Comparison of ENCODE assay signal across 16 cellular contexts in genomic region chr1:235739631-235740030, GRCh38.
DNase-seq lines count a peak whose midpoint lies in the region; ATAC-seq, FAIRE-seq and TF ChIP-seq lines count a peak whose summit lies in the region.
"Had no signal": no experiment of that assay in that cellular context is flagged by ENCODE, and none has a peak within 500 bp of the region (broad histone marks: within the 10 kb centered on the region; RNA-seq: fewer than 3 reads in every experiment).

No MANE protein-coding gene starts in this region.

- H3K4me3 Mint-ChIP-seq in MCF 10A (ENCODE audit: unreplicated experiment) = no peak overlapping the region
- H3K4me3 Mint-ChIP-seq: CD8-positive, alpha-beta T cell had no signal

- intact Hi-C loops in MCF 10A (cut with micrococcal nuclease) = no loop called here
- intact Hi-C loops in mammary epithelial cell (cut with micrococcal nuclease) = no loop called here
- intact Hi-C loops in endothelial cell of umbilical vein (cut with micrococcal nuclease) = loop anchor here (5.0 to 10.0 kb wide), 2 partner anchors 87 to 785 kb away; no protein-coding TSS in a partner anchor
- intact Hi-C loops in psoas muscle (cut with DNase I) = loop anchor here in 1 of 2 donors (2.0 kb wide), 1 partner anchor 59 kb away; no protein-coding TSS in a partner anchor

- no peaks in the 10 kb centered on the region for H3K9me1 ChIP-seq in endothelial cell of umbilical vein (replicated peaks; ENCODE audit: control insufficient read depth, extremely low read depth, insufficient read depth, low read length)

- BruUV-seq in MCF 10A (replicated peaks; lab: Mats Ljungman, UMichigan) = no TSS peak
- no TSS peak for BruUV-seq in mammary epithelial cell (replicated peaks; lab: Mats Ljungman, UMichigan)
- BruUV-seq in endothelial cell of umbilical vein (replicated peaks; lab: Mats Ljungman, UMichigan) = no TSS peak

- CTCF ChIA-PET in MCF 10A (lab: Yijun Ruan, JAX) (interaction anchor here (0.6 to 1.5 kb wide), 7 partner anchors 9 to 232 kb away, joined by 3 to 10 read pairs (median 5); no protein-coding TSS in a partner anchor), mammary epithelial cell (lab: Charles Lee; ENCODE audit: low non-redundant PET) (no interaction called here), endothelial cell of umbilical vein (lab: Charles Lee) (interaction anchor here (0.9 kb wide), 1 partner anchor 38 kb away, joined by 3 read pairs; no protein-coding TSS in a partner anchor)

- in situ Hi-C loops in mammary epithelial cell (cut with MboI; ENCODE audit: low sequenced_read_pairs in 2 of 2) = loop anchor here in 1 of 2 donors (25.0 kb wide), 1 partner anchor 227 kb away; the partner anchor contains the start of gene B3GALNT2

- H3K9me3 ChIP-seq in mammary epithelial cell (replicated peaks; ENCODE audit: insufficient read depth, low read length) (no peaks in the 10 kb centered on the region), endothelial cell of umbilical vein (replicated peaks; ENCODE audit: control insufficient read depth, insufficient read depth, low read length) (no peaks in the 10 kb centered on the region), psoas muscle (no peaks in the 10 kb centered on the region)

- no peak for TF ChIP-seq CTCF in MCF 10A (IDR thresholded peaks at IDR 0.05; ENCODE audit: unreplicated experiment)
- TF ChIP-seq CTCF in mammary epithelial cell (conservative IDR thresholded peaks at IDR 0.05 in 1 of 2, IDR thresholded peaks at IDR 0.05 in 1 of 2; ENCODE audit: extremely low read depth in 1 of 2, insufficient read depth in 1 of 2, low read depth in 1 of 2, low read length in 2 of 2) = no peak
- TF ChIP-seq CTCF in endothelial cell of umbilical vein (IDR thresholded peaks at IDR 0.05; ENCODE audit: extremely low read depth in 1 of 2, insufficient read depth in 1 of 2, low read depth in 1 of 2, low read length in 2 of 2) = no peak
- no peak for TF ChIP-seq CTCF in psoas muscle (IDR thresholded peaks at IDR 0.05)

- no peak overlapping the region for H3K4me2 ChIP-seq in mammary epithelial cell (ENCODE audit: insufficient read depth, low read depth, low read length)
- peak overlapping the region; percentile 8 for H3K4me2 ChIP-seq in endothelial cell of umbilical vein (ENCODE audit: insufficient read depth, low read length)

- FAIRE-seq in endothelial cell of umbilical vein (lab: Jason Lieb, UNC) = no peak
- FAIRE-seq: H1 had no signal

- peaks cover 8% of the 10 kb centered on the region for H3K4me1 ChIP-seq in mammary epithelial cell (ENCODE audit: insufficient read depth, low read length)
- H3K4me1 ChIP-seq in endothelial cell of umbilical vein (ENCODE audit: control insufficient read depth, extremely low read depth, insufficient read depth, low read length) = peaks cover 14% of the 10 kb centered on the region
- no peaks in the 10 kb centered on the region for H3K4me1 ChIP-seq in psoas muscle

- H3K27ac ChIP-seq in mammary epithelial cell (ENCODE audit: insufficient read depth, low read depth, low read length) (no peak overlapping the region), endothelial cell of umbilical vein (ENCODE audit: insufficient read depth, low read depth, low read length) (no peak overlapping the region), psoas muscle (no peak overlapping the region)
- H3K27ac ChIP-seq: 22Rv1 had no signal

- H3K9ac ChIP-seq in mammary epithelial cell (ENCODE audit: insufficient read depth, low read length) = no peak overlapping the region
- H3K9ac ChIP-seq in endothelial cell of umbilical vein (replicated peaks; ENCODE audit: extremely low read depth, insufficient read depth, low read length) = no peak overlapping the region

- H2AFZ ChIP-seq in mammary epithelial cell (ENCODE audit: low read depth, low read length) (no peak overlapping the region), endothelial cell of umbilical vein (ENCODE audit: low read depth, low read length) (no peak overlapping the region)

- H3K27ac Mint-ChIP-seq in MCF 10A (ENCODE audit: low read depth, unreplicated experiment) = no peak overlapping the region
- H3K27ac Mint-ChIP-seq: CD8-positive, alpha-beta T cell had no signal

- dilution Hi-C loops in mammary epithelial cell (cut with HindIII; ENCODE audit: low sequenced_read_pairs) (no loop called here), endothelial cell of umbilical vein (cut with MboI; ENCODE audit: extremely low pct_ligation_motif_present, low sequenced_read_pairs) (no loop called here)

- H3K9me3 Mint-ChIP-seq in MCF 10A (ENCODE audit: unreplicated experiment) = no peaks in the 10 kb centered on the region
- H3K9me3 Mint-ChIP-seq: CD8-positive, alpha-beta T cell had no signal

- H4K20me1 ChIP-seq in mammary epithelial cell (ENCODE audit: insufficient read depth, low read length) (no peaks in the 10 kb centered on the region), endothelial cell of umbilical vein (replicated peaks; ENCODE audit: control insufficient read depth, extremely low read depth, insufficient read depth, low read length) (no peaks in the 10 kb centered on the region)

- DNase-seq in MCF 10A (ENCODE audit: unreplicated experiment) = peak; percentile 28
- DNase-seq in mammary epithelial cell = no peak
- no peak for DNase-seq in endothelial cell of umbilical vein (ENCODE audit: low read depth, low spot score)
- DNase-seq in left lobe of liver (ENCODE audit: low spot score) = no peak
- DNase-seq in RPMI8226 = no peak
- no peak for DNase-seq in stimulated activated naive CD4-positive, alpha-beta T cell treated with Interleukin-2 at 50 U/mL for 16 hours (lab: John Stamatoyannopoulos, UW)
- no peak for DNase-seq in NCI-H2107 treated with DMSO at 0.1 percent for 48 hours (lab: John Stamatoyannopoulos, UW; ENCODE audit: unreplicated experiment)
- DNase-seq in psoas muscle = no peak
- DNase-seq: CD8-positive, alpha-beta T cell; DMS79 treated with DMSO at 0.1 percent for 48 hours; KG1; NCI-H1048; NCI-H146; NCI-H510A had no signal

- H3K4me1 Mint-ChIP-seq in MCF 10A (ENCODE audit: insufficient read depth, unreplicated experiment) = peaks cover 25% of the 10 kb centered on the region

- H3K4me3 ChIP-seq in mammary epithelial cell (replicated peaks in 1 of 3; ENCODE audit: insufficient read depth in 1 of 3, low read depth in 2 of 3, low read length in 3 of 3) (no peak overlapping the region), endothelial cell of umbilical vein (replicated peaks in 1 of 3; ENCODE audit: insufficient read depth in 1 of 3, low read depth in 1 of 3, low read length in 3 of 3) (no peak overlapping the region), psoas muscle (no peak overlapping the region)

- H3K27me3 ChIP-seq in mammary epithelial cell (ENCODE audit: insufficient read depth, low read length) = no peaks in the 10 kb centered on the region
- no peaks in the 10 kb centered on the region for H3K27me3 ChIP-seq in endothelial cell of umbilical vein (ENCODE audit: control insufficient read depth in 2 of 2, insufficient read depth in 2 of 2, low read length in 2 of 2)
- no peaks in the 10 kb centered on the region for H3K27me3 ChIP-seq in psoas muscle (ENCODE audit: insufficient read depth in 3 of 3, low read length in 2 of 3)

- H3K36me3 ChIP-seq in mammary epithelial cell (ENCODE audit: insufficient read depth, low read length) = peaks cover 5% of the 10 kb centered on the region
- no peaks in the 10 kb centered on the region for H3K36me3 ChIP-seq in endothelial cell of umbilical vein (ENCODE audit: control insufficient read depth in 2 of 2, extremely low read depth in 1 of 2, insufficient read depth in 2 of 2, low read length in 2 of 2)
- peaks cover 0 to 60% of the 10 kb centered on the region in 2 donors for H3K36me3 ChIP-seq in psoas muscle (ENCODE audit: insufficient read depth in 1 of 2, low read depth in 1 of 2)

- ATAC-seq in left lobe of liver = peak; percentile 35
- no peak for ATAC-seq in psoas muscle
- ATAC-seq: CD8-positive, alpha-beta T cell had no signal

- H3K27me3 Mint-ChIP-seq in MCF 10A (ENCODE audit: insufficient read depth, unreplicated experiment) = no peaks in the 10 kb centered on the region

- no peak for TF ChIP-seq POLR2A in endothelial cell of umbilical vein (IDR thresholded peaks at IDR 0.05; ENCODE audit: low read depth, low read length)

- peaks cover 18% of the 10 kb centered on the region for H3K36me3 Mint-ChIP-seq in MCF 10A (ENCODE audit: insufficient read depth, unreplicated experiment)

- WGBS in mammary epithelial cell (ENCODE audit: low coverage, missing lambda C conversion rate) = 99% methylated on average over 6 of the region's 6 CpGs
- WGBS in psoas muscle, 3 donors = 86 to 89% (median 89%) methylated on average over 6 of the region's 6 CpGs

- no peaks in the 10 kb centered on the region for H3K79me2 ChIP-seq in mammary epithelial cell (ENCODE audit: insufficient read depth, low read length)
- no peaks in the 10 kb centered on the region for H3K79me2 ChIP-seq in endothelial cell of umbilical vein (ENCODE audit: control insufficient read depth, insufficient read depth, low read length)

- POLR2A ChIA-PET in MCF 10A (lab: Yijun Ruan, JAX) (interaction anchor here (0.5 to 0.9 kb wide), 4 partner anchors 27 to 624 kb away, joined by 3 to 5 read pairs (median 4); no protein-coding TSS in a partner anchor), endothelial cell of umbilical vein (lab: Charles Lee) (interaction anchor here (0.7 kb wide), 1 partner anchor 608 kb away, joined by 3 read pairs; no protein-coding TSS in a partner anchor)

TF ChIP-seq in endothelial cell of umbilical vein, 7 proteins besides CTCF, POLR2A, EP300 and RAD21:
- TF ChIP-seq FOS (IDR thresholded peaks at IDR 0.05; ENCODE audit: borderline replicate concordance, insufficient read depth, low read length) (no peak), MYC (IDR thresholded peaks at IDR 0.05; ENCODE audit: low read depth, low read length) (no peak), EZH2 (IDR thresholded peaks at IDR 0.05; ENCODE audit: borderline replicate concordance, low read depth, low read length, severe bottlenecking) (no peak), GATA2 (IDR thresholded peaks at IDR 0.05; ENCODE audit: insufficient read depth, insufficient read length, low read depth, low read length) (no peak), POLR2AphosphoS5 (IDR thresholded peaks at IDR 0.05; ENCODE audit: insufficient read depth, low read depth, low read length) (no peak), JUN (IDR thresholded peaks at IDR 0.05; ENCODE audit: borderline replicate concordance, insufficient read depth, insufficient read length, low read depth) (no peak), MAX (IDR thresholded peaks at IDR 0.05; ENCODE audit: insufficient read depth, insufficient read length) (no peak)
